Comparison of ENCODE assay signal across 27 cellular contexts in the genomic region with DNA sequence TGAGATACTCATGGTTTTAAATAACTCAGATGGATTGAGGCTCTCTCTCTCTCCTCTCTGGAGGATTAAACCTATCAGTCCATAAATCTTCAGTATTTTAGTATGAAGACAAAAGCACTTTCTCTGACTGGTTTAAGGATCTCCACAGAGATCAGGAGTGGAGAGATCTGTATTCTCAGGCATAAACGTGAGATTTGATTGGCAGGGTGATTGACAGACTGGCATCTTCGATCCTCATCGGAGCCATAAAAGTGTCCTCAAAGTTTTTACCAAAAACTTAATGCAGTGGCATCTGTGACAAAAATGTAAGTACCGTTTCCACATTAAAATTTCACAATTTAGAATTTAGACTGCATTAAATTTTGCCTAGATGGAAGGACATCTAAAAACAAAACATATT.
"Had no signal": no experiment of that assay in that cellular context is flagged by ENCODE, and none has a peak within 500 bp of the region (broad histone marks: within the 10 kb centered on the region; RNA-seq: fewer than 3 reads in every experiment).

No MANE protein-coding gene starts in this region.

- H3K9me3 ChIP-seq: colonic mucosa, esophagus muscularis mucosa, esophagus squamous epithelium, gastrocnemius medialis, gastroesophageal sphincter, heart left ventricle, heart right ventricle had no signal

- H3K27me3 ChIP-seq: colonic mucosa, dorsolateral prefrontal cortex, esophagus muscularis mucosa, esophagus squamous epithelium, foreskin keratinocyte, gastrocnemius medialis, heart left ventricle had no signal

- H3K36me3 ChIP-seq: colonic mucosa, esophagus muscularis mucosa, esophagus squamous epithelium, gastrocnemius medialis, gastroesophageal sphincter, heart left ventricle, heart right ventricle had no signal

- H3K4me1 ChIP-seq: colonic mucosa, esophagus muscularis mucosa, esophagus squamous epithelium, foreskin keratinocyte, gastrocnemius medialis, gastroesophageal sphincter, heart left ventricle, heart right ventricle had no signal

- FAIRE-seq: colon, endometrium, endothelial cell of umbilical vein, frontal cortex had no signal

- H3K4me3 ChIP-seq: colonic mucosa, coronary artery, dorsolateral prefrontal cortex, esophagus muscularis mucosa, esophagus squamous epithelium, gastrocnemius medialis, gastroesophageal sphincter, heart left ventricle, heart right ventricle had no signal

- DNase-seq: colonic mucosa; cortex of kidney; dermis blood vessel endothelial cell; effector CD4-positive, alpha-beta T cell; effector CD8-positive, alpha-beta T cell; effector memory CD4-positive, alpha-beta T cell; effector memory CD8-positive, alpha-beta T cell; endodermal cell; erythroblast; esophagus squamous epithelium; foreskin fibroblast; foreskin keratinocyte; foreskin melanocyte; gastrocnemius medialis; glutamatergic neuron; head of caudate nucleus; heart left ventricle; heart right ventricle had no signal

- H3K27ac ChIP-seq: colonic mucosa, coronary artery, epithelial cell of prostate, esophagus muscularis mucosa, esophagus squamous epithelium, foreskin keratinocyte, gastrocnemius medialis, gastroesophageal sphincter, heart left ventricle, heart right ventricle had no signal
